Comparison of ENCODE assay signal across 8 cellular contexts in the genomic region with DNA sequence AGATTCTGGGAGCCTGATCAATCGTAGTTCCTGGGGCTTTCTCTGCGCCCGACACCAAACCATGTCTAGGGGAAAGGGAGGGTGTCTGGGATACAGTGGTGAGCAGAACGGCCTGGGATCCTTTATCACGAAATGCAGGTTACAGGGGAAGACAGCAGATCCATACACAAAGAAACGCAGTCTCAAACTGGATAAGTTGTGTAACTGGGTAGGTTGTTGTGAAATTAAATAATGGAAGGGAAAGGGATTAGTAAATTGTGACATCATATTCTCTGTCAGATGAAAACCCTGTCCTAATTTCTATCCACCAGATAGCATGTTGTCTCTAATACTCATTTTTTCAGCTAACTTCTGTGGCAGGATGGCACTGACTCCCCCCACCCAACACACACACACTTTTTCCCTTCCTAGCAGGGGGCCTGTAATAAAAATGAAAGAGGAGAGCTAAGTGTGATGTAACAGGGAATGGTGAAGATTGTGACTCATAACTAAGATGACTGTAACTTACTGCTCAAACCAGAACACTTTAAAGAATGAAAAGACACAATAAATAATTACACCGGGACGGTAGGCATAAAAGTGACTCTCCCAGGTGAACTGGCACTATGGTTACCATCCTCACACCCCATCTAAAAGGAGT. TPM values are rescaled to one million over a fixed set of nuclear protein-coding genes. Genes with fewer than 3 reads are reported as not detected.
DNase-seq lines count a peak whose midpoint lies in the region; ATAC-seq and TF ChIP-seq lines count a peak whose summit lies in the region.

No MANE protein-coding gene starts in this region.

- intact Hi-C loops in activated CD8-positive, alpha-beta T cell treated with anti-CD3 and anti-CD28 coated beads for 36 hours (cut with micrococcal nuclease): loop anchor here (10.0 kb wide), 1 partner anchor 51 kb away; a partner anchor contains a TSS

- H3K9me3 ChIP-seq in smooth muscle cell (replicated peaks; ENCODE audit: low read depth): no peaks in the 10 kb centered on the region

- H3K4me3 Mint-ChIP-seq in activated CD8-positive, alpha-beta T cell treated with anti-CD3 and anti-CD28 coated beads for 36 hours: peak overlapping the region; percentile 84

- peak overlapping the region; percentile 96 for H3K4me2 ChIP-seq in smooth muscle cell

- H3K79me2 ChIP-seq in ACC112 (ENCODE audit: control insufficient read depth, insufficient read depth, low read length, unreplicated experiment) (peaks cover 40% of the 10 kb centered on the region), smooth muscle cell (ENCODE audit: low read depth) (peaks cover 42% of the 10 kb centered on the region)

- H3K27me3 ChIP-seq in ACC112 (ENCODE audit: insufficient read depth, low read length): no peaks in the 10 kb centered on the region
- H3K27me3 ChIP-seq in smooth muscle cell (ENCODE audit: low read depth): no peaks in the 10 kb centered on the region

- peaks cover 44% of the 10 kb centered on the region for H3K4me1 Mint-ChIP-seq in activated CD8-positive, alpha-beta T cell treated with anti-CD3 and anti-CD28 coated beads for 36 hours (ENCODE audit: low read depth)

- H3K36me3 ChIP-seq in ACC112 (ENCODE audit: insufficient read depth, low read length): no peaks in the 10 kb centered on the region
- H3K36me3 ChIP-seq in smooth muscle cell (ENCODE audit: low read depth): no peaks in the 10 kb centered on the region

- H3F3A ChIP-seq in smooth muscle cell (ENCODE audit: low read depth): peaks cover 7% of the 10 kb centered on the region

- peaks cover 15% of the 10 kb centered on the region for H3K36me3 Mint-ChIP-seq in activated CD8-positive, alpha-beta T cell treated with anti-CD3 and anti-CD28 coated beads for 36 hours (ENCODE audit: low read depth)

- POLR2A ChIA-PET in activated CD8-positive, alpha-beta T cell treated with anti-CD3 and anti-CD28 coated beads for 36 hours (lab: Charles Lee): interaction anchor here (1.2 to 3.0 kb wide), 2 partner anchors 44 to 54 kb away, joined by 8 to 11 read pairs; a partner anchor contains a TSS

- no peaks in the 10 kb centered on the region for H3K9me3 Mint-ChIP-seq in activated CD8-positive, alpha-beta T cell treated with anti-CD3 and anti-CD28 coated beads for 36 hours

- H3K4me3 ChIP-seq in ACC112 (ENCODE audit: low read depth, low read length): peak overlapping the region; percentile 83
- peak overlapping the region; percentile 86 for H3K4me3 ChIP-seq in fibroblast of villous mesenchyme (ENCODE audit: low read depth, low read length)
- H3K4me3 ChIP-seq in smooth muscle cell: peak overlapping the region; percentile 90

- WGBS in smooth muscle cell (ENCODE audit: low lambda C conversion rate): 51% methylated on average over 8 of the region's 8 CpGs

- CTCF ChIA-PET in activated CD8-positive, alpha-beta T cell treated with anti-CD3 and anti-CD28 coated beads for 36 hours (lab: Charles Lee): interaction anchor here (0.6 to 1.6 kb wide), 4 partner anchors 32 to 268 kb away, joined by 3 to 4 read pairs (median 4); a partner anchor contains a TSS

- H3K27ac Mint-ChIP-seq in activated CD8-positive, alpha-beta T cell treated with anti-CD3 and anti-CD28 coated beads for 36 hours: peak overlapping the region; percentile 99

- peak overlapping the region; percentile 80 for H2AFZ ChIP-seq in ACC112 (ENCODE audit: low read length, unreplicated experiment)
- peak overlapping the region; percentile 83 for H2AFZ ChIP-seq in smooth muscle cell (ENCODE audit: low read depth)

- H3K27me3 Mint-ChIP-seq in activated CD8-positive, alpha-beta T cell treated with anti-CD3 and anti-CD28 coated beads for 36 hours: no peaks in the 10 kb centered on the region

- H3K4me1 ChIP-seq in ACC112 (ENCODE audit: control insufficient read depth, insufficient read depth, low read length, unreplicated experiment) (peaks cover 33% of the 10 kb centered on the region), smooth muscle cell (ENCODE audit: low read depth) (peaks cover 11% of the 10 kb centered on the region)

- peak overlapping the region; percentile 92 for H3K9ac ChIP-seq in smooth muscle cell (ENCODE audit: low read depth)

- peaks cover 35% of the 10 kb centered on the region for H4K20me1 ChIP-seq in smooth muscle cell (ENCODE audit: low read depth)

- TF ChIP-seq CTCF in activated CD8-positive, alpha-beta T cell treated with anti-CD3 and anti-CD28 coated beads for 36 hours (IDR thresholded peaks at IDR 0.05): no peak
- TF ChIP-seq CTCF in fibroblast of villous mesenchyme (IDR thresholded peaks at IDR 0.05; ENCODE audit: insufficient read depth, low read depth, low read length): no peak
- no peak for TF ChIP-seq CTCF in smooth muscle cell (IDR thresholded peaks at IDR 0.05; ENCODE audit: borderline replicate concordance, insufficient read depth, poor library complexity, severe bottlenecking)

- ATAC-seq in activated CD8-positive, alpha-beta T cell treated with anti-CD3 and anti-CD28 coated beads for 36 hours: peak; percentile 28
- ATAC-seq in HG03095 (IDR thresholded peaks at IDR 0.05; ENCODE audit: unreplicated experiment): no peak

- peak overlapping the region; percentile 87 for H3K27ac ChIP-seq in ACC112 (ENCODE audit: low read depth, low read length)
- peak overlapping the region; percentile 95 for H3K27ac ChIP-seq in smooth muscle cell (ENCODE audit: low read depth)

- DNase-seq in HT1080 (ENCODE audit: low read depth) (peak; percentile 85), fibroblast of villous mesenchyme (ENCODE audit: low read depth) (peak; percentile 82), smooth muscle cell (lab: John Stamatoyannopoulos, UW; ENCODE audit: unreplicated experiment) (no peak), superior temporal gyrus (ENCODE audit: extremely low spot score) (no peak), CD1c-positive myeloid dendritic cell (ENCODE audit: extremely low spot score) (no peak)
- DNase-seq in activated CD8-positive, alpha-beta T cell treated with anti-CD3 and anti-CD28 coated beads for 36 hours: peak; percentile 55

RNA-seq across cellular contexts. Expression of a gene that starts 0.8 kb away (rescaled TPM):
- 35.0 and 46.7 TPM in 2 replicates for total RNA-seq in HT1080 (2014; rRNA removed; shearing (Covaris generic))
- polyA plus RNA-seq in HT1080 (2015; cell fraction: cytosol; rRNA removed): 49.3 and 55.2 TPM in 2 replicates
- 136 and 139 TPM in 2 replicates for polyA plus RNA-seq in HT1080 (2015; cell fraction: nucleus; rRNA removed)
- 10 to 100 TPM; 34.2 to 38.2 TPM for total RNA-seq in activated CD8-positive, alpha-beta T cell treated with anti-CD3 and anti-CD28 coated beads for 36 hours
- total RNA-seq in fibroblast of villous mesenchyme (86.7 and 96.7 TPM in 2 replicates), smooth muscle cell (77.3 and 83.5 TPM in 2 replicates)
- 87.2 and 95.4 TPM in 2 replicates for polyA plus RNA-seq in smooth muscle cell

RNA-seq across cellular contexts. Expression of a gene that starts 53.8 kb away (rescaled TPM):
- total RNA-seq in HT1080 (2014; rRNA removed; shearing (Covaris generic)): 29.4 and 37.6 TPM in 2 replicates
- 25.7 and 29.7 TPM in 2 replicates for polyA plus RNA-seq in HT1080 (2015; cell fraction: cytosol; rRNA removed)
- 19.8 and 22.6 TPM in 2 replicates for polyA plus RNA-seq in HT1080 (2015; cell fraction: nucleus; rRNA removed)
- total RNA-seq in activated CD8-positive, alpha-beta T cell treated with anti-CD3 and anti-CD28 coated beads for 36 hours: 10 to 100 TPM; 14.4 to 16.0 TPM
- total RNA-seq in fibroblast of villous mesenchyme (27.7 and 37.6 TPM in 2 replicates), smooth muscle cell (7.8 and 11.6 TPM in 2 replicates)
- 19.4 and 22.6 TPM in 2 replicates for polyA plus RNA-seq in smooth muscle cell

Comparison
In these comparisons a context has a peak if more than half of its experiments do, and no peak if none do; other contexts are left out.
1. DNase-seq: peak in HT1080 (single experiment), activated CD8-positive, alpha-beta T cell treated with anti-CD3 and anti-CD28 coated beads for 36 hours (single experiment) and fibroblast of villous mesenchyme (single experiment); none in smooth muscle cell (single experiment), superior temporal gyrus (single experiment) and CD1c-positive myeloid dendritic cell (single experiment).
2. Peak in every context shown above with its lines, with median percentiles within 50 percentile points of each other: H3K4me3 ChIP-seq.